Comparison of ENCODE assay signal across 24 cellular contexts in genomic region chr1:184672013-184672726, GRCh38.
DNase-seq lines count a peak whose midpoint lies in the region; ATAC-seq and TF ChIP-seq lines count a peak whose summit lies in the region.
"Had no signal": no experiment of that assay in that cellular context is flagged by ENCODE, and none has a peak within 500 bp of the region (broad histone marks: within the 10 kb centered on the region; RNA-seq: fewer than 3 reads in every experiment).

No MANE protein-coding gene starts in this region.

- H3K9me3 Mint-ChIP-seq in GM23338: no peaks in the 10 kb centered on the region; the same call in 2 of the 3 replicates
- no peaks in the 10 kb centered on the region for H3K9me3 Mint-ChIP-seq in Calu3 (ENCODE audit: low read depth, unreplicated experiment)
- H3K9me3 Mint-ChIP-seq: CD4-positive, alpha-beta T cell; immature natural killer cell; nephron; stimulated activated naive CD8-positive, alpha-beta T cell treated with anti-CD3 and anti-CD28 coated beads, Interleukin-15, amount 100 ng/mL, for 72 hours had no signal

- H3K9me2 ChIP-seq in GM23338 (ENCODE audit: insufficient read depth): no peaks in the 10 kb centered on the region

- 0 out of 2 replicates have a peak overlapping the region, but pooled peaks have one; percentile 23 for H3K4me3 ChIP-seq in GM23338
- H3K4me3 ChIP-seq: body of pancreas, heart right ventricle, prostate gland, SJSA1, tibial nerve had no signal

- H3K4me2 ChIP-seq in GM23338: peak overlapping the region; percentile 50

- H3K4me3 Mint-ChIP-seq in GM23338: no peak overlapping the region
- no peak overlapping the region for H3K4me3 Mint-ChIP-seq in Calu3 (ENCODE audit: low read depth, unreplicated experiment)
- H3K4me3 Mint-ChIP-seq: activated T-cell treated with anti-CD3 and anti-CD28 coated beads, Interleukin-2, amount 50 U/mL, for 4 hours; CD4-positive, alpha-beta T cell; immature natural killer cell; nephron; stimulated activated naive CD8-positive, alpha-beta T cell treated with anti-CD3 and anti-CD28 coated beads, Interleukin-15, amount 100 ng/mL, for 72 hours had no signal

- ATAC-seq in GM23338 (peak; percentile 13; the same call in 2 of the 3 replicates), HG03521 (IDR thresholded peaks at IDR 0.05; ENCODE audit: unreplicated experiment) (no peak)
- ATAC-seq: activated T-cell treated with anti-CD3 and anti-CD28 coated beads, Interleukin-2, amount 50 U/mL, for 4 hours; body of pancreas; heart right ventricle; left ventricle myocardium superior; stimulated activated naive CD8-positive, alpha-beta T cell treated with anti-CD3 and anti-CD28 coated beads, Interleukin-15, amount 100 ng/mL, for 72 hours had no signal

- H3K4me1 Mint-ChIP-seq in GM23338 (peaks cover 61% of the 10 kb centered on the region), Calu3 (ENCODE audit: low read depth, unreplicated experiment) (no peaks in the 10 kb centered on the region)
- H3K4me1 Mint-ChIP-seq: immature natural killer cell; nephron; stimulated activated naive CD8-positive, alpha-beta T cell treated with anti-CD3 and anti-CD28 coated beads, Interleukin-15, amount 100 ng/mL, for 72 hours had no signal

- CTCF ChIA-PET in Calu3 (lab: Charles Lee): no interaction called here

- peak overlapping the region; percentile 84 for H2AFZ ChIP-seq in GM23338

- no peaks in the 10 kb centered on the region for H4K20me1 ChIP-seq in GM23338 (replicated peaks; ENCODE audit: insufficient read depth)

- peaks cover 12% of the 10 kb centered on the region for H3K79me2 ChIP-seq in GM23338 (replicated peaks; ENCODE audit: insufficient read depth)

- H3K4me1 ChIP-seq in GM23338 (ENCODE audit: insufficient read depth): peaks cover 57% of the 10 kb centered on the region
- H3K4me1 ChIP-seq: body of pancreas, heart right ventricle, prostate gland, SJSA1 had no signal

- H3K27me3 ChIP-seq in GM23338 (ENCODE audit: insufficient read depth): no peaks in the 10 kb centered on the region
- H3K27me3 ChIP-seq: body of pancreas, heart right ventricle, tibial nerve had no signal

- peaks cover 4% of the 10 kb centered on the region for H3K27me3 Mint-ChIP-seq in GM23338 (ENCODE audit: insufficient read depth, low read depth, poor library complexity)
- H3K27me3 Mint-ChIP-seq in Calu3 (ENCODE audit: unreplicated experiment): peaks cover 12% of the 10 kb centered on the region

- H3K36me3 Mint-ChIP-seq in GM23338 (ENCODE audit: low read depth) (no peaks in the 10 kb centered on the region), Calu3 (ENCODE audit: insufficient read depth, unreplicated experiment) (no peaks in the 10 kb centered on the region)

- peak overlapping the region; percentile 63 for H3K27ac Mint-ChIP-seq in GM23338
- no peak overlapping the region for H3K27ac Mint-ChIP-seq in Calu3 (ENCODE audit: unreplicated experiment)
- H3K27ac Mint-ChIP-seq: CD4-positive, alpha-beta T cell; immature natural killer cell; nephron had no signal

- intact Hi-C loops in head of caudate nucleus (cut with DNase I): no loop called here
- intact Hi-C loops in Calu3 (cut with micrococcal nuclease; ENCODE audit: unreplicated experiment): no loop called here

- TF ChIP-seq CTCF in GM23338 (conservative IDR thresholded peaks at IDR 0.05; ENCODE audit: low read depth in 2 of 2) (no peak), Calu3 (IDR thresholded peaks at IDR 0.05; ENCODE audit: unreplicated experiment) (no peak)

- peaks cover 4% of the 10 kb centered on the region; the same call in 1 of the 2 replicates for H3F3A ChIP-seq in GM23338 (replicated peaks; ENCODE audit: low read depth)

- BruUV-seq in Calu3 (replicated peaks; lab: Mats Ljungman, UMichigan): no TSS peak

- H3K27ac ChIP-seq in GM23338 (ENCODE audit: low read depth): peak overlapping the region; percentile 36
- H3K27ac ChIP-seq: body of pancreas, heart right ventricle, prostate gland, SJSA1 had no signal

- DNase-seq in GM23338 (ENCODE audit: low spot score): no peak
- DNase-seq in NCI-H146 treated with DMSO at 0.1 percent for 48 hours (lab: John Stamatoyannopoulos, UW; ENCODE audit: unreplicated experiment): peak; percentile 66
- DNase-seq in head of caudate nucleus: peak in 24 of 42 donors; percentile 16 to 74 (median 44)
- peak; percentile 30 for DNase-seq in occipital lobe (lab: John Stamatoyannopoulos, UW)
- no peak for DNase-seq in NCI-H774 (lab: John Stamatoyannopoulos, UW)
- no peak for DNase-seq in Calu3
- DNase-seq: activated CD4-positive, alpha-beta T cell treated with anti-CD3 and anti-CD28 coated beads for 1 hour; activated naive CD4-positive, alpha-beta T cell; activated T-cell treated with anti-CD3 and anti-CD28 coated beads, Interleukin-2, amount 50 U/mL, for 4 hours; body of pancreas; CD4-positive, alpha-beta T cell; effector CD4-positive, alpha-beta T cell; heart right ventricle; immature natural killer cell; left ventricle myocardium superior; NCI-H2029 treated with DMSO at 0.1 percent for 48 hours; NCI-H510A treated with DMSO at 0.1 percent for 48 hours; stimulated activated naive CD8-positive, alpha-beta T cell treated with anti-CD3 and anti-CD28 coated beads, Interleukin-15, amount 100 ng/mL, for 72 hours; T-helper 1 cell had no signal

- no peaks in the 10 kb centered on the region for H3K36me3 ChIP-seq in GM23338 (ENCODE audit: insufficient read depth)
- H3K36me3 ChIP-seq: heart right ventricle, prostate gland, SJSA1, tibial nerve had no signal

TF ChIP-seq in GM23338, 12 proteins besides CTCF, POLR2A, EP300 and RAD21 (continues in another document):
- TF ChIP-seq POLR2AphosphoS5 (IDR thresholded peaks at IDR 0.05; ENCODE audit: low read depth): no peak
- no peak for TF ChIP-seq ETS1 (IDR thresholded peaks at IDR 0.05)
- no peak for TF ChIP-seq STAT1 (IDR thresholded peaks at IDR 0.05; ENCODE audit: unreplicated experiment)
- no peak for TF ChIP-seq JUNB (IDR thresholded peaks at IDR 0.05; ENCODE audit: unreplicated experiment)
- TF ChIP-seq EZH2phosphoT487 (IDR thresholded peaks at IDR 0.05; ENCODE audit: unreplicated experiment): no peak
- TF ChIP-seq EZH2 (IDR thresholded peaks at IDR 0.05; ENCODE audit: low read depth, unreplicated experiment): no peak
- TF ChIP-seq CREB1 (CRISPR knock-in tag; IDR thresholded peaks at IDR 0.05; ENCODE audit: low read depth): no peak

Comparison
In these comparisons a context has a peak if more than half of its experiments do, and no peak if none do; other contexts are left out.
1. DNase-seq: peak in NCI-H146 treated with DMSO at 0.1 percent for 48 hours (single experiment), head of caudate nucleus (24 of 42) and occipital lobe (single experiment); none in GM23338 (single experiment), NCI-H774 (single experiment) and Calu3 (single experiment).